20 cellular contexts compared by ENCODE assay signal in the genomic region with DNA sequence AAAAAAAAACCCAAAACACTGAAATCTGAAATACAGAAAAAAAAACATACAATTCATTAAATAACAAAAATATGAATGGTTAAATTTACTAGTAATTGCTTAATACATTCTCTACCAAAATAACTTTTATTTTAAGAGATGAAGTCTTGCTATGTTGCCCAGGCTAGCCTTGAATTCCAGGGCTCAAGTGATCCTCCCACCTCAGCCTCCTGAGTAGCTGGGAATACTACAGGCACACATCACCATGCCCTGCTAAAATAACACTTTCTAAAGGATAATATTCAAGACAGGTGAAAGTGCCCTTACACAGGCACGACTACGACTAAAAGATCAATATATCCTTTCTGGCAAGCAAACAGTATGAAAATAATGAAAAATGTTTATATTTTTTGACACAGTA.
"Had no signal": no experiment of that assay in that cellular context is flagged by ENCODE, and none has a peak within 500 bp of the region (broad histone marks: within the 10 kb centered on the region; RNA-seq: fewer than 3 reads in every experiment).

No MANE protein-coding gene starts in this region.

- H3K27me3 ChIP-seq: right atrium auricular region, sigmoid colon, suprapubic skin, transverse colon, upper lobe of right lung, uterus had no signal

- H3K27me3 Mint-ChIP-seq: naive thymus-derived CD8-positive, alpha-beta T cell; stimulated activated naive CD8-positive, alpha-beta T cell treated with anti-CD3 and anti-CD28 coated beads, Interleukin-15, amount 100 ng/mL, for 72 hours had no signal

- ATAC-seq: left ventricle myocardium superior; naive thymus-derived CD8-positive, alpha-beta T cell; stimulated activated naive CD8-positive, alpha-beta T cell treated with anti-CD3 and anti-CD28 coated beads, Interleukin-15, amount 100 ng/mL, for 72 hours; upper lobe of right lung had no signal

- H3K4me3 ChIP-seq: coronary artery, lower lobe of right lung, prostate gland, right atrium auricular region, sigmoid colon, suprapubic skin, transverse colon, upper lobe of right lung, uterus had no signal

- H3K9me3 ChIP-seq: lower lobe of right lung, prostate gland, right atrium auricular region, sigmoid colon, suprapubic skin, transverse colon, upper lobe of right lung, uterus had no signal

- H3K4me1 ChIP-seq: prostate gland had no signal

- H3K4me3 Mint-ChIP-seq: nephron progenitor cell; stimulated activated naive CD8-positive, alpha-beta T cell treated with anti-CD3 and anti-CD28 coated beads, Interleukin-15, amount 100 ng/mL, for 72 hours had no signal

- H3K27ac Mint-ChIP-seq: nephron progenitor cell; stimulated activated naive CD8-positive, alpha-beta T cell treated with anti-CD3 and anti-CD28 coated beads, Interleukin-15, amount 100 ng/mL, for 72 hours had no signal

- H3K36me3 ChIP-seq: lower lobe of right lung, prostate gland, right atrium auricular region, sigmoid colon, suprapubic skin, transverse colon, upper lobe of right lung, uterus had no signal

- H3K27ac ChIP-seq: coronary artery, lower lobe of right lung, prostate gland, right atrium auricular region, sigmoid colon, suprapubic skin, transverse colon, upper lobe of right lung, uterus had no signal

- H3K9me3 Mint-ChIP-seq: naive thymus-derived CD8-positive, alpha-beta T cell; nephron progenitor cell; stimulated activated naive CD8-positive, alpha-beta T cell treated with anti-CD3 and anti-CD28 coated beads, Interleukin-15, amount 100 ng/mL, for 72 hours had no signal

- DNase-seq: dermis blood vessel endothelial cell; effector memory CD4-positive, alpha-beta T cell; left ventricle myocardium superior; lower lobe of right lung; naive thymus-derived CD8-positive, alpha-beta T cell; nephron progenitor cell; nucleus accumbens; sigmoid colon; stimulated activated CD4-positive, alpha-beta T cell treated with anti-CD3 and anti-CD28 coated beads, Interleukin-15, amount 100 ng/mL, for 24 hours; stimulated activated CD4-positive, alpha-beta T cell treated with anti-CD3 and anti-CD28 coated beads, Interleukin-4, amount 100 ng/mL, for 1 hour; stimulated activated CD8-positive, alpha-beta memory T cell treated with anti-CD3 and anti-CD28 coated beads, Interleukin-4, amount 100 ng/mL, for 48 hours; stimulated activated naive CD4-positive, alpha-beta T cell; stimulated activated naive CD8-positive, alpha-beta T cell treated with anti-CD3 and anti-CD28 coated beads, Interleukin-15, amount 100 ng/mL, for 72 hours; transverse colon; upper lobe of right lung; uterus had no signal
